ENCODE assay signal across 1 cellular context in genomic region chr20:47338131-47338628, GRCh38.
A peak's percentile ranks its signal among the peaks of the same experiment; 100 is the strongest.
TF ChIP-seq lines count a peak whose summit lies in the region.

No MANE protein-coding gene starts in this region.

TF ChIP-seq in HepG2, 621 proteins besides CTCF, POLR2A, EP300 and RAD21 (continued from another document and continues in another):
- TF ChIP-seq, protein P1, sequence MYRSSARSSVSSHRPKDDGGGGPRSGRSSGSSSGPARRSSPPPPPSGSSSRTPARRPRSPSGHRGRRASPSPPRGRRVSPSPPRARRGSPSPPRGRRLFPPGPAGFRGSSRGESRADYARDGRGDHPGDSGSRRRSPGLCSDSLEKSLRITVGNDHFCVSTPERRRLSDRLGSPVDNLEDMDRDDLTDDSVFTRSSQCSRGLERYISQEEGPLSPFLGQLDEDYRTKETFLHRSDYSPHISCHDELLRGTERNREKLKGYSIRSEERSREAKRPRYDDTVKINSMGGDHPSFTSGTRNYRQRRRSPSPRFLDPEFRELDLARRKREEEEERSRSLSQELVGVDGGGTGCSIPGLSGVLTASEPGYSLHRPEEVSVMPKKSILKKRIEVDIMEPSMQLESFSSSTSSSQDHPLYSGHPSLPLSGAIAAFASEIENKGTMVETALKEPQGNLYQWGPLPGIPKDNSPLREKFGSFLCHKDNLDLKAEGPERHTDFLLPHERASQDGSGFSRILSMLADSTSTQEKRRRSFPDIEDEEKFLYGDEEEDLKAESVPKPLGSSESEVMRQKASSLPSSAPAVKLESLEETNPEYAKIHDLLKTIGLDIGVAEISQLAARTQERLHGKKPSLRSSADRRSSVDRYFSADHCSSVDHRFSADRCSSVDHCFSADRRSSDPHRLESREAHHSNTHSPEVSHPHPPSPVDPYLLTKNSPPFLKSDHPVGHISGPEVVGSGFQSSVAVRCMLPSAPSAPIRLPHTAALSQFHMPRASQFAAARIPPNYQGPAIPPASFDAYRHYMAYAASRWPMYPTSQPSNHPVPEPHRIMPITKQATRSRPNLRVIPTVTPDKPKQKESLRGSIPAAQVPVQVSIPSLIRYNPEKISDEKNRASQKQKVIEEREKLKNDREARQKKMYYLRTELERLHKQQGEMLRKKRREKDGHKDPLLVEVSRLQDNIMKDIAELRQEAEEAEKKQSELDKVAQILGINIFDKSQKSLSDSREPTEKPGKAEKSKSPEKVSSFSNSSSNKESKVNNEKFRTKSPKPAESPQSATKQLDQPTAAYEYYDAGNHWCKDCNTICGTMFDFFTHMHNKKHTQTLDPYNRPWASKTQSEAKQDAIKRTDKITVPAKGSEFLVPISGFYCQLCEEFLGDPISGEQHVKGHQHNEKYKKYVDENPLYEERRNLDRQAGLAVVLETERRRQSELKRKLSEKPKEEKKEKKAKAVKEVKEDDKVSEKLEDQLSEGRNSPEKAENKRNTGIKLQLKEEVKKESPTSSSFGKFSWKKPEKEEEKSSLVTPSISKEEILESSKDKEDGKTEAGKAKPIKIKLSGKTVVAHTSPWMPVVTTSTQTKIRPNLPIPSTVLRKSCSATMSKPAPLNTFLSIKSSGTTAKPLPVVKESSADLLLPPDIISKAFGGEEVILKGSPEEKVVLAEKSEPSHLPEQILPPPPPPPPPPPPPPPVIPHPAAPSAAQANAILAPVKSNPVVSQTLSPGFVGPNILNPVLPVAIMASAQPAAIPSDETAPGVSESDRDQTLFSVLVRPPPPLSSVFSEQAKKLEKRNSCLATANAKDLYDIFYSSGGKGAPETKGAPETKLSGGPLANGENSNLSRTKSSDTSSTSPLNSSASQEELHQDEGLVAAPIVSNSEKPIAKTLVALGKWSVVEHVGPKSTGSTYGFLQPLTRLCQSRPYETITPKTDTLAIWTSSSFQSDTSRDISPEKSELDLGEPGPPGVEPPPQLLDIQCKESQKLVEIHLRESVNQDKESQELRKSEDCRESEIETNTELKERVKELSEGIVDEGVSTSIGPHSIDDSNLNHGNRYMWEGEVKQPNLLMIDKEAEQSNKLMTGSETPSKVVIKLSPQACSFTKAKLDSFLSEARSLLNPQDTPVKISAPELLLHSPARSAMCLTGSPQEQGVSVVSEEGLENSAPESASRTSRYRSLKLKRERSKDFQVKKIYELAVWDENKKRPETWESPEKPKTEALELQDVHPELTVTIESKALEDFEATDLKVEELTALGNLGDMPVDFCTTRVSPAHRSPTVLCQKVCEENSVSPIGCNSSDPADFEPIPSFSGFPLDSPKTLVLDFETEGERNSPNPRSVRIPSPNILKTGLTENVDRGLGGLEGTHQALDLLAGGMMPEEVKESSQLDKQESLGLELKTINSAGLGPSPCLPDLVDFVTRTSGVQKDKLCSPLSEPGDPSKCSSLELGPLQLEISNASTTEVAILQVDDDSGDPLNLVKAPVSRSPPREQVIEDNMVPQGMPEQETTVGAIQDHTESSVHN (CRISPR knock-in tag; IDR thresholded peaks at IDR 0.05) = peak; percentile 29; the same call in 1 of the 2 replicates
- TF ChIP-seq ZNF407 (CRISPR knock-in tag; IDR thresholded peaks at IDR 0.05; ENCODE audit: not compliant biosample characterization) (peak; percentile 14), ETV5 (CRISPR knock-in tag; IDR thresholded peaks at IDR 0.05; ENCODE audit: borderline replicate concordance) (0 out of 2 replicates have a peak, but pooled peaks have one; percentile 4), HES4 (CRISPR knock-in tag; IDR thresholded peaks at IDR 0.05; ENCODE audit: borderline replicate concordance) (0 out of 2 replicates have a peak, but pooled peaks have one; percentile 37), ZBTB38 (CRISPR knock-in tag; IDR thresholded peaks at IDR 0.05) (peak; percentile 90), ZNF572 (CRISPR knock-in tag; IDR thresholded peaks at IDR 0.05) (peak; percentile 58; the same call in 1 of the 2 replicates), ZNF383 (CRISPR knock-in tag; IDR thresholded peaks at IDR 0.05; ENCODE audit: borderline replicate concordance) (0 out of 2 replicates have a peak, but pooled peaks have one; percentile 90), RBFOX2 (IDR thresholded peaks at IDR 0.05; ENCODE audit: low read depth, low read length) (0 out of 2 replicates have a peak, but pooled peaks have one; percentile 22), HOXA3 (CRISPR knock-in tag; IDR thresholded peaks at IDR 0.05) (peak; percentile 34; the same call in 1 of the 2 replicates), ZNF709 (CRISPR knock-in tag; IDR thresholded peaks at IDR 0.05) (no peak), ARID5B (CRISPR knock-in tag; IDR thresholded peaks at IDR 0.05) (peak; percentile 29; the same call in 1 of the 2 replicates), BCL3 (CRISPR knock-in tag; IDR thresholded peaks at IDR 0.05) (0 out of 2 replicates have a peak, but pooled peaks have one; percentile 13), ZBTB4 (CRISPR knock-in tag; IDR thresholded peaks at IDR 0.05; ENCODE audit: borderline replicate concordance) (peak; percentile 49; the same call in 1 of the 2 replicates), THAP11 (CRISPR knock-in tag; IDR thresholded peaks at IDR 0.05) (peak; percentile 25; the same call in 1 of the 2 replicates), MTA1 (CRISPR knock-in tag; IDR thresholded peaks at IDR 0.05; ENCODE audit: borderline replicate concordance) (peak; percentile 77; the same call in 1 of the 2 replicates), PAXIP1 (CRISPR knock-in tag; conservative IDR thresholded peaks at IDR 0.05) (peak; percentile 39)
